13 cellular contexts compared by ENCODE assay signal in the genomic region with DNA sequence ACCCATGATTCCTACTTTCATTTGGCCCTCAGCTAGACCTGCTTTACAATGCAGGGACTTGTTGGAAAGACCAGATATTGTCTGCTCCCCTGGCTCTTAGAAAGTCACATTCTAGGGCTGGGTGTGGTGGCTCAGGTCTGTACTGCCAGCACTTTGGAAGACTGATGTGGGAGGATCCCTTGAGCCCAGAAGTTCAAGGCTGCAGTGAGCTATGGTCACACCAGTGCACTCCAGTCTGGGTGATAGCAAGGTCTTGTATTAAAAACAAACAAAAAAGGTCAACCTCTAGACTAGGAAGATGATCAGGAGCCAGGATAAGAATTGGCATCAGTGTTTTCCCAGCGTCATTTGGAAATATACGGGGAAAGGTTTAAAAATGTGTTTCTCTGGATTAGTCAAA.
DNase-seq lines count a peak whose midpoint lies in the region; ATAC-seq lines count a peak whose summit lies in the region.
"Had no signal": no experiment of that assay in that cellular context is flagged by ENCODE, and none has a peak within 500 bp of the region (broad histone marks: within the 10 kb centered on the region; RNA-seq: fewer than 3 reads in every experiment).

No MANE protein-coding gene starts in this region.

- H3K4me1 Mint-ChIP-seq in stimulated activated naive CD8-positive, alpha-beta T cell treated with anti-CD3 and anti-CD28 coated beads, Interleukin-15, Interleukin-2, amounts not matched to agents 100 ng/mL and 50 ng/mL, for 24 hours (ENCODE audit: low read depth), result peaks cover 6% of the 10 kb centered on the region
- peaks cover 53 to 77% (median 64%) of the 10 kb centered on the region in 3 donors for H3K4me1 Mint-ChIP-seq in naive B cell
- peaks cover 0 to 3% of the 10 kb centered on the region in 2 donors for H3K4me1 Mint-ChIP-seq in effector memory CD8-positive, alpha-beta T cell (ENCODE audit: low read depth in 2 of 2)

- DNase-seq in stimulated activated naive CD8-positive, alpha-beta T cell treated with anti-CD3 and anti-CD28 coated beads, Interleukin-15, Interleukin-2, amounts not matched to agents 100 U/mL and 50 U/mL, for 24 hours, result no peak
- peak; percentile 6 for DNase-seq in ecto neural progenitor cell (ENCODE audit: low spot score)
- DNase-seq in naive B cell, result no peak
- no peak for DNase-seq in effector memory CD8-positive, alpha-beta T cell
- DNase-seq in HT-29 (ENCODE audit: low spot score), result no peak
- DNase-seq in NCI-H2171 treated with DMSO at 0.1 percent for 48 hours (lab: John Stamatoyannopoulos, UW), result no peak
- DNase-seq: ACHN; BE2C; CD4-positive, alpha-beta memory T cell; DMS79; GM23248 had no signal

- H3K27me3 Mint-ChIP-seq in stimulated activated naive CD8-positive, alpha-beta T cell treated with anti-CD3 and anti-CD28 coated beads, Interleukin-15, Interleukin-2, amounts not matched to agents 100 ng/mL and 50 ng/mL, for 24 hours, result no peaks in the 10 kb centered on the region
- no peaks in the 10 kb centered on the region for H3K27me3 Mint-ChIP-seq in naive B cell
- H3K27me3 Mint-ChIP-seq in effector memory CD8-positive, alpha-beta T cell, result peaks cover 18 to 25% of the 10 kb centered on the region in 2 donors

- no peaks in the 10 kb centered on the region for H3K9me3 Mint-ChIP-seq in stimulated activated naive CD8-positive, alpha-beta T cell treated with anti-CD3 and anti-CD28 coated beads, Interleukin-15, Interleukin-2, amounts not matched to agents 100 ng/mL and 50 ng/mL, for 24 hours
- H3K9me3 Mint-ChIP-seq in naive B cell, result no peaks in the 10 kb centered on the region
- H3K9me3 Mint-ChIP-seq in effector memory CD8-positive, alpha-beta T cell, result no peaks in the 10 kb centered on the region

- no peak overlapping the region for H3K4me3 Mint-ChIP-seq in stimulated activated naive CD8-positive, alpha-beta T cell treated with anti-CD3 and anti-CD28 coated beads, Interleukin-15, Interleukin-2, amounts not matched to agents 100 ng/mL and 50 ng/mL, for 24 hours
- peak overlapping the region in 4 of 8 donors; percentile 50 to 85 (median 71) for H3K4me3 Mint-ChIP-seq in naive B cell
- no peak overlapping the region for H3K4me3 Mint-ChIP-seq in effector memory CD8-positive, alpha-beta T cell
- H3K4me3 Mint-ChIP-seq: CD4-positive, alpha-beta memory T cell had no signal

- no peak for ATAC-seq in stimulated activated naive CD8-positive, alpha-beta T cell treated with anti-CD3 and anti-CD28 coated beads, Interleukin-15, Interleukin-2, amounts not matched to agents 100 U/mL and 50 U/mL, for 24 hours
- ATAC-seq in naive B cell (ENCODE audit: low read depth in 2 of 2), result no peak
- no peak for ATAC-seq in effector memory CD8-positive, alpha-beta T cell (replicated peaks)
- ATAC-seq: HCT116 had no signal

- H3K27ac Mint-ChIP-seq in stimulated activated naive CD8-positive, alpha-beta T cell treated with anti-CD3 and anti-CD28 coated beads, Interleukin-15, Interleukin-2, amounts not matched to agents 100 ng/mL and 50 ng/mL, for 24 hours, result peak overlapping the region; percentile 70
- H3K27ac Mint-ChIP-seq in naive B cell, result peak overlapping the region in 4 of 6 donors; percentile 53 to 95 (median 87)
- no peak overlapping the region for H3K27ac Mint-ChIP-seq in effector memory CD8-positive, alpha-beta T cell
- H3K27ac Mint-ChIP-seq: CD4-positive, alpha-beta memory T cell had no signal

- no peaks in the 10 kb centered on the region for H3K36me3 Mint-ChIP-seq in stimulated activated naive CD8-positive, alpha-beta T cell treated with anti-CD3 and anti-CD28 coated beads, Interleukin-15, Interleukin-2, amounts not matched to agents 100 ng/mL and 50 ng/mL, for 24 hours (ENCODE audit: low read depth)
- no peaks in the 10 kb centered on the region for H3K36me3 Mint-ChIP-seq in naive B cell
- no peaks in the 10 kb centered on the region for H3K36me3 Mint-ChIP-seq in effector memory CD8-positive, alpha-beta T cell (ENCODE audit: insufficient read depth)
- H3K36me3 Mint-ChIP-seq: CD4-positive, alpha-beta memory T cell had no signal

Comparison
In these comparisons a context has a peak if more than half of its experiments do, and no peak if none do; other contexts are left out.
1. H3K27ac Mint-ChIP-seq: peak in stimulated activated naive CD8-positive, alpha-beta T cell treated with anti-CD3 and anti-CD28 coated beads, Interleukin-15, Interleukin-2, amounts not matched to agents 100 ng/mL and 50 ng/mL, for 24 hours (single experiment) and naive B cell (4 of 6); none in effector memory CD8-positive, alpha-beta T cell (0 of 2).